Comparison of ENCODE assay signal across 1 cellular context in the genomic region with DNA sequence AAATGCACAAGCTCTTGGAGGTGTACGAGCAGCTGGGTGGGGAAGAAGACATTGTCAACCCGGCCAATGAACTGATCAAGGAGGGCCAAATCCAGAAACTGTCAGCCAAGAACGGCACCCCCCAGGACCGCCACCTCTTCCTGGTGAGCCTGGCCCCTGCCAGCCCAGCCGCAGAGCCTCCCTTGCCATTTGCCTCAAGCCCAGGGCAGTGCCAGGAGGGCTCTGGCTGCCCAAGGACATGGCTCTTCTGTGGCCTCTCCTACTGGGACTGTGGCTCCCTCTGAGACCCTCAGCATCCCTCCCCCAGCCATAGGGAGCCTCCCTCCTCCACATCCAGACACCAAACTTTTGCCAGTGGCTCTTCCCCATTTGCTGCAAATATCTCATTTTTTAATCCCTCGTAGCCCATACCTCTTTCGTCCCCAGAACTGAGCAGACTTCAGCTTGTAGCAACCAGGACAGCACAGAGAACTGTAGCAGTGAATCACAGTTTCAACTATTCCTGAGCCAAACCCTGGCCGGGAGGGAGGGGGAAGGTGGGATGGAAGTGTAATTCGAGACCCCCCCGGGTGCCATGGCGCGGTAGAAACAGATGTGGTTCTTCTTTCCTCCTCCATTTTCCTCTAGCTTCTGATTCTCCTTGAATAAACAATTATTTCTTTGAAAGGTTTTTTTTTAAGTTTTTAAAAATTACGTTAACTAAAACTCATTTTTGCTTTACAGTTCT.
TF ChIP-seq lines count a peak whose summit lies in the region.

No MANE protein-coding gene starts in this region.

TF ChIP-seq in WTC11, 78 proteins besides CTCF, POLR2A, EP300 and RAD21 (continued from another document):
- TF ChIP-seq, protein P1, sequence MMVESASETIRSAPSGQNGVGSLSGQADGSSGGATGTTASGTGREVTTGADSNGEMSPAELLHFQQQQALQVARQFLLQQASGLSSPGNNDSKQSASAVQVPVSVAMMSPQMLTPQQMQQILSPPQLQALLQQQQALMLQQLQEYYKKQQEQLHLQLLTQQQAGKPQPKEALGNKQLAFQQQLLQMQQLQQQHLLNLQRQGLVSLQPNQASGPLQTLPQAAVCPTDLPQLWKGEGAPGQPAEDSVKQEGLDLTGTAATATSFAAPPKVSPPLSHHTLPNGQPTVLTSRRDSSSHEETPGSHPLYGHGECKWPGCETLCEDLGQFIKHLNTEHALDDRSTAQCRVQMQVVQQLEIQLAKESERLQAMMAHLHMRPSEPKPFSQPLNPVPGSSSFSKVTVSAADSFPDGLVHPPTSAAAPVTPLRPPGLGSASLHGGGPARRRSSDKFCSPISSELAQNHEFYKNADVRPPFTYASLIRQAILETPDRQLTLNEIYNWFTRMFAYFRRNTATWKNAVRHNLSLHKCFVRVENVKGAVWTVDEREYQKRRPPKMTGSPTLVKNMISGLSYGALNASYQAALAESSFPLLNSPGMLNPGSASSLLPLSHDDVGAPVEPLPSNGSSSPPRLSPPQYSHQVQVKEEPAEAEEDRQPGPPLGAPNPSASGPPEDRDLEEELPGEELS (CRISPR knock-in tag; IDR thresholded peaks at IDR 0.05) = no peak
- TF ChIP-seq FOXJ3 (CRISPR knock-in tag; IDR thresholded peaks at IDR 0.05; ENCODE audit: borderline replicate concordance) (no peak), ZNF416 (CRISPR knock-in tag; IDR thresholded peaks at IDR 0.05) (no peak)
- TF ChIP-seq, protein P2, sequence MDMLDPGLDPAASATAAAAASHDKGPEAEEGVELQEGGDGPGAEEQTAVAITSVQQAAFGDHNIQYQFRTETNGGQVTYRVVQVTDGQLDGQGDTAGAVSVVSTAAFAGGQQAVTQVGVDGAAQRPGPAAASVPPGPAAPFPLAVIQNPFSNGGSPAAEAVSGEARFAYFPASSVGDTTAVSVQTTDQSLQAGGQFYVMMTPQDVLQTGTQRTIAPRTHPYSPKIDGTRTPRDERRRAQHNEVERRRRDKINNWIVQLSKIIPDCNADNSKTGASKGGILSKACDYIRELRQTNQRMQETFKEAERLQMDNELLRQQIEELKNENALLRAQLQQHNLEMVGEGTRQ (CRISPR knock-in tag; IDR thresholded peaks at IDR 0.05) = no peak
- TF ChIP-seq, protein P3, sequence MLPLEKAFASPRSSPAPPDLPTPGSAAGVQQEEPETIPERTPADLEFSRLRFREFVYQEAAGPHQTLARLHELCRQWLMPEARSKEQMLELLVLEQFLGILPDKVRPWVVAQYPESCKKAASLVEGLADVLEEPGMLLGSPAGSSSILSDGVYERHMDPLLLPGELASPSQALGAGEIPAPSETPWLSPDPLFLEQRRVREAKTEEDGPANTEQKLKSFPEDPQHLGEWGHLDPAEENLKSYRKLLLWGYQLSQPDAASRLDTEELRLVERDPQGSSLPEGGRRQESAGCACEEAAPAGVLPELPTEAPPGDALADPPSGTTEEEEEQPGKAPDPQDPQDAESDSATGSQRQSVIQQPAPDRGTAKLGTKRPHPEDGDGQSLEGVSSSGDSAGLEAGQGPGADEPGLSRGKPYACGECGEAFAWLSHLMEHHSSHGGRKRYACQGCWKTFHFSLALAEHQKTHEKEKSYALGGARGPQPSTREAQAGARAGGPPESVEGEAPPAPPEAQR (CRISPR knock-in tag; IDR thresholded peaks at IDR 0.05) = no peak
